9 cellular contexts compared by ENCODE assay signal in the genomic region with DNA sequence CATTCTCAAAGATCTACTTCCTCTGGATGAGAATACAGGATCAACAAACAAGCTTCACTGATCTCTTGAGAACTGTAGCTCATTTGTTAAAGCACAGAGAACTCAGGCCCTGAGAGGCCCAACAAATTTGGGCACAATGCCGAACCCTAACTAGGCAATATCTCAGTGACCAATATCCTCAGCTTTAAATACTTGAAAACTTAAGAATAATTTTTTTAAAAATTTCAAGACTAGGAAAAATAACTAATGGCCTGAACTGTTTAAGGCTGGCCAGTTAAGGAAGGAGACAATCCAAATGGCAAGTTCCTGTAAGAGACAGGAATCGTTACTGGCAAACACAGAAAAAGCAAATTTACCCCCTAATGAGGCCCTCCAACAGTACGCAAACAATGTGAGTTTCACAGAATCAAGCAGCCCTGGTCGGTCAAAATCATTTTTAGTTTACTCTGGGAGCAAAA. TPM values are rescaled to one million over a fixed set of nuclear protein-coding genes. Genes with fewer than 3 reads are reported as not detected.
DNase-seq lines count a peak whose midpoint lies in the region; ATAC-seq and TF ChIP-seq lines count a peak whose summit lies in the region.
"Had no signal": no experiment of that assay in that cellular context is flagged by ENCODE, and none has a peak within 500 bp of the region (broad histone marks: within the 10 kb centered on the region; RNA-seq: fewer than 3 reads in every experiment).

No MANE protein-coding gene starts in this region.

- peak overlapping the region; percentile 88 for H3K27ac ChIP-seq in neutrophil

- CTCF ChIA-PET in HEK293T (lab: Yijun Ruan, JAX), result no interaction called here

- no peak for TF ChIP-seq CTCF in neutrophil (IDR thresholded peaks at IDR 0.05)

- H3K27me3 ChIP-seq in neutrophil, result no peaks in the 10 kb centered on the region

- no peaks in the 10 kb centered on the region for H3K9me3 ChIP-seq in neutrophil

- ATAC-seq in HG02981 (IDR thresholded peaks at IDR 0.05; ENCODE audit: unreplicated experiment) (no peak), HG02798 (IDR thresholded peaks at IDR 0.05; ENCODE audit: poor library complexity, unreplicated experiment) (no peak)

- peaks cover 63% of the 10 kb centered on the region for H3K36me3 ChIP-seq in neutrophil

- peak overlapping the region in 1 of 2 experiments; percentile 4 for H3K4me3 ChIP-seq in neutrophil (ENCODE audit: low read depth in 1 of 2, low read length in 1 of 2)

- H3K4me1 ChIP-seq in neutrophil (ENCODE audit: control insufficient read depth in 1 of 2, insufficient read depth in 1 of 2, low read depth in 1 of 2, low read length in 1 of 2), result peaks cover 25 to 29% of the 10 kb centered on the region in 2 experiments

- DNase-seq in Ammon's horn (ENCODE audit: low spot score) (peak; percentile 73), SK-MEL-5 (ENCODE audit: low read depth, low spot score) (peak; percentile 63), foreskin melanocyte (peak; percentile 51), HEK293T (ENCODE audit: extremely low spot score) (no peak)
- no peak for DNase-seq in stimulated activated naive CD4-positive, alpha-beta T cell treated with Interleukin-2 at 50 U/mL for 16 hours (lab: John Stamatoyannopoulos, UW)
- DNase-seq: activated effector memory CD4-positive, alpha-beta T cell treated with anti-CD3 and anti-CD28 coated beads, Interleukin-2, amount 50 U/mL, for 16 hours had no signal

- in situ Hi-C loops in SK-MEL-5 (cut with HindIII; ENCODE audit: low pct_unique_long_range_greater_than_20kb, low sequenced_read_pairs), result no loop called here

- POLR2A ChIA-PET in HEK293T (lab: Yijun Ruan, JAX), result no interaction called here

TF ChIP-seq in HEK293T, 16 proteins besides CTCF, POLR2A, EP300 and RAD21:
- TF ChIP-seq ELF4 (IDR thresholded peaks at IDR 0.05) (no peak), BHLHE40 (IDR thresholded peaks at IDR 0.05; ENCODE audit: borderline replicate concordance) (no peak), SP1 (IDR thresholded peaks at IDR 0.05) (no peak), LEF1 (IDR thresholded peaks at IDR 0.05; ENCODE audit: borderline replicate concordance) (no peak), FOXK2 (IDR thresholded peaks at IDR 0.05) (no peak), SUZ12 (IDR thresholded peaks at IDR 0.05) (no peak), ARNT (IDR thresholded peaks at IDR 0.05) (no peak), ZNF384 (IDR thresholded peaks at IDR 0.05) (no peak), FOXM1 (IDR thresholded peaks at IDR 0.05; ENCODE audit: borderline replicate concordance) (no peak), NFRKB (IDR thresholded peaks at IDR 0.05) (no peak), FOXA1 (IDR thresholded peaks at IDR 0.05) (no peak)
TF ChIP-seq in HEK293T: peak in this region for 0.

RNA-seq across cellular contexts. Expression of a gene that starts 39.7 kb away (rescaled TPM):
- total RNA-seq in SK-MEL-5 (2014; rRNA removed; shearing (Covaris generic)), result 35.5 and 37.4 TPM in 2 replicates
- 30.3 and 34.9 TPM in 2 replicates for polyA plus RNA-seq in SK-MEL-5 (2015; cell fraction: cytosol; rRNA removed)
- 45.4 and 52.6 TPM in 2 replicates for polyA plus RNA-seq in SK-MEL-5 (2015; cell fraction: nucleus; rRNA removed)

Comparison
In these comparisons a context has a peak if more than half of its experiments do, and no peak if none do; other contexts are left out.
1. DNase-seq: peak in Ammon's horn (single experiment), SK-MEL-5 (single experiment) and foreskin melanocyte (single experiment); none in HEK293T (single experiment) and stimulated activated naive CD4-positive, alpha-beta T cell treated with Interleukin-2 at 50 U/mL for 16 hours (single experiment).